In genomic region chr11:76653674-76654309, GRCh38 we compare ENCODE assay signal across 11 cellular contexts. TPM values are rescaled to one million over a fixed set of nuclear protein-coding genes. Genes with fewer than 3 reads are reported as not detected.
A peak's percentile ranks its signal among the peaks of the same experiment; 100 is the strongest.
DNase-seq lines count a peak whose midpoint lies in the region; ATAC-seq and TF ChIP-seq lines count a peak whose summit lies in the region.
"Had no signal": no experiment of that assay in that cellular context is flagged by ENCODE, and none has a peak within 500 bp of the region (broad histone marks: within the 10 kb centered on the region; RNA-seq: fewer than 3 reads in every experiment).

No MANE protein-coding gene starts in this region.

- CTCF ChIA-PET in CD8-positive, alpha-beta memory T cell (lab: Charles Lee): no interaction called here

- peaks cover 1 to 20% of the 10 kb centered on the region in 2 donors for H3K27me3 Mint-ChIP-seq in CD8-positive, alpha-beta memory T cell
- peaks cover 6% of the 10 kb centered on the region for H3K27me3 Mint-ChIP-seq in osteocyte (ENCODE audit: unreplicated experiment)

- no peak for TF ChIP-seq CTCF in ascending aorta (IDR thresholded peaks at IDR 0.05)
- no peak for TF ChIP-seq CTCF in left ventricle myocardium inferior (IDR thresholded peaks at IDR 0.05; ENCODE audit: borderline replicate concordance)
- TF ChIP-seq CTCF in osteocyte (IDR thresholded peaks at IDR 0.05): no peak

- H3K27me3 ChIP-seq in BLaER1: no peaks in the 10 kb centered on the region
- no peaks in the 10 kb centered on the region for H3K27me3 ChIP-seq in ascending aorta
- H3K27me3 ChIP-seq in left ventricle myocardium inferior (ENCODE audit: low read depth): no peaks in the 10 kb centered on the region
- no peaks in the 10 kb centered on the region for H3K27me3 ChIP-seq in rectal smooth muscle tissue (ENCODE audit: control insufficient read depth, insufficient read depth, low read length)
- no peaks in the 10 kb centered on the region for H3K27me3 ChIP-seq in CD8-positive, alpha-beta memory T cell (ENCODE audit: insufficient read depth, low read length, poor library complexity, severe bottlenecking)

- H3K4me1 ChIP-seq in BLaER1 (peaks cover 51% of the 10 kb centered on the region), ascending aorta (peaks cover 26 to 62% of the 10 kb centered on the region in 2 donors), left ventricle myocardium inferior (peaks cover 80% of the 10 kb centered on the region), rectal smooth muscle tissue (ENCODE audit: control insufficient read depth, insufficient read depth, low read length) (peaks cover 20% of the 10 kb centered on the region)
- no peaks in the 10 kb centered on the region for H3K4me1 ChIP-seq in CD8-positive, alpha-beta memory T cell (ENCODE audit: insufficient read depth, low read length)

- POLR2A ChIA-PET in CD8-positive, alpha-beta memory T cell (lab: Charles Lee): no interaction called here

- no peak overlapping the region for H3K27ac ChIP-seq in BLaER1
- peak overlapping the region; percentile 86 to 91 for H3K27ac ChIP-seq in ascending aorta
- peak overlapping the region; percentile 88 for H3K27ac ChIP-seq in left ventricle myocardium inferior (replicated peaks)
- peak overlapping the region; percentile 51 for H3K27ac ChIP-seq in rectal smooth muscle tissue (ENCODE audit: low read depth, low read length)
- no peak overlapping the region for H3K27ac ChIP-seq in CD8-positive, alpha-beta memory T cell (ENCODE audit: low read depth, low read length)
- H3K27ac ChIP-seq: KMS-11 had no signal

- H3K27ac Mint-ChIP-seq in CD8-positive, alpha-beta memory T cell: no peak overlapping the region
- H3K27ac Mint-ChIP-seq in osteocyte (ENCODE audit: unreplicated experiment): no peak overlapping the region

- intact Hi-C loops in ascending aorta (cut with DNase I): loop anchor here (1.0 to 5.0 kb wide), 4 partner anchors 16 to 76 kb away; no protein-coding TSS in a partner anchor
- intact Hi-C loops in left ventricle myocardium inferior (cut with micrococcal nuclease): no loop called here

- H3K4me2 ChIP-seq in BLaER1: peak overlapping the region; percentile 40; the same call in 1 of the 2 replicates
- H3K4me2 ChIP-seq: KMS-11 had no signal

- H3K9ac ChIP-seq in BLaER1: no peak overlapping the region
- H3K9ac ChIP-seq in rectal smooth muscle tissue (ENCODE audit: low read length): no peak overlapping the region
- H3K9ac ChIP-seq: KMS-11 had no signal

- no peaks in the 10 kb centered on the region for H3K36me3 Mint-ChIP-seq in CD8-positive, alpha-beta memory T cell
- peaks cover 5% of the 10 kb centered on the region for H3K36me3 Mint-ChIP-seq in osteocyte (ENCODE audit: unreplicated experiment)

- H3K4me3 ChIP-seq in BLaER1 (no peak overlapping the region), ascending aorta (peak overlapping the region in 1 of 2 donors; percentile 24), left ventricle myocardium inferior (no peak overlapping the region), rectal smooth muscle tissue (ENCODE audit: low read length) (peak overlapping the region; percentile 33)
- no peak overlapping the region for H3K4me3 ChIP-seq in CD8-positive, alpha-beta memory T cell (ENCODE audit: low read length)

- no peak overlapping the region for H3K4me3 Mint-ChIP-seq in CD8-positive, alpha-beta memory T cell
- no peak overlapping the region for H3K4me3 Mint-ChIP-seq in osteocyte (ENCODE audit: unreplicated experiment)

- no peak for ATAC-seq in GM18858 (IDR thresholded peaks at IDR 0.05; ENCODE audit: unreplicated experiment)

- H3K36me3 ChIP-seq in BLaER1 (no peaks in the 10 kb centered on the region), ascending aorta (peaks cover 0 to 17% of the 10 kb centered on the region in 2 donors), left ventricle myocardium inferior (peaks cover 19% of the 10 kb centered on the region), rectal smooth muscle tissue (ENCODE audit: control insufficient read depth, insufficient read depth, low read length) (no peaks in the 10 kb centered on the region)
- H3K36me3 ChIP-seq in CD8-positive, alpha-beta memory T cell (ENCODE audit: insufficient read depth, low read length): no peaks in the 10 kb centered on the region

- H3K9me3 ChIP-seq in BLaER1 (no peaks in the 10 kb centered on the region), ascending aorta (no peaks in the 10 kb centered on the region), left ventricle myocardium inferior (replicated peaks) (no peaks in the 10 kb centered on the region)
- no peaks in the 10 kb centered on the region for H3K9me3 ChIP-seq in CD8-positive, alpha-beta memory T cell (ENCODE audit: low read length)

- DNase-seq in ascending aorta (ENCODE audit: low spot score in 2 of 2): peak in 1 of 2 donors; percentile 82
- peak; percentile 64 for DNase-seq in left ventricle myocardium inferior
- no peak for DNase-seq in CD8-positive, alpha-beta memory T cell
- DNase-seq in osteocyte (ENCODE audit: extremely low spot score, unreplicated experiment): no peak
- DNase-seq in activated naive CD4-positive, alpha-beta T cell treated with Interleukin-2 at 50 U/mL for 16 hours: no peak
- DNase-seq: activated naive CD4-positive, alpha-beta T cell; NCI-H69 had no signal

- no peaks in the 10 kb centered on the region for H4K20me1 ChIP-seq in BLaER1

- no peaks in the 10 kb centered on the region for H3K4me1 Mint-ChIP-seq in CD8-positive, alpha-beta memory T cell
- H3K4me1 Mint-ChIP-seq in osteocyte (ENCODE audit: unreplicated experiment): peaks cover 18% of the 10 kb centered on the region

- H3K9me3 Mint-ChIP-seq in CD8-positive, alpha-beta memory T cell: no peaks in the 10 kb centered on the region
- H3K9me3 Mint-ChIP-seq in osteocyte (ENCODE audit: unreplicated experiment): no peaks in the 10 kb centered on the region

RNA-seq across cellular contexts. Expression of gene LRRC32, which starts 16.8 kb away (rescaled TPM):
- total RNA-seq in ascending aorta: 280 TPM
- 35.1 TPM for total RNA-seq in left ventricle myocardium inferior
- total RNA-seq in CD8-positive, alpha-beta memory T cell: 1 to 10 TPM; 1.5 to 2.8 TPM
- 0.06 TPM for polyA plus RNA-seq in CD8-positive, alpha-beta memory T cell
- total RNA-seq in osteocyte: 35.6 and 39.6 TPM in 2 replicates

Comparison
In these comparisons a context has a peak if more than half of its experiments do, and no peak if none do; other contexts are left out.
1. H3K27ac ChIP-seq: peak in ascending aorta (2 of 2), left ventricle myocardium inferior (single experiment) and rectal smooth muscle tissue (single experiment); none in BLaER1 (single experiment) and CD8-positive, alpha-beta memory T cell (single experiment).